Comparison of ENCODE assay signal across 6 cellular contexts in genomic region chr12:95241138-95241537, GRCh38. TPM values are rescaled to one million over a fixed set of nuclear protein-coding genes. Genes with fewer than 3 reads are reported as not detected.
A peak's percentile ranks its signal among the peaks of the same experiment; 100 is the strongest.
DNase-seq lines count a peak whose midpoint lies in the region; ATAC-seq and TF ChIP-seq lines count a peak whose summit lies in the region.
"Not testable (repeated sequence)": the region's sequence is repeated elsewhere in the genome, so short reads cannot be mapped to it uniquely, and the experiment has no call there.

No MANE protein-coding gene starts in this region.

- H3K23ac ChIP-seq in mesendoderm (ENCODE audit: low read length), result not testable (repeated sequence)

- not testable (repeated sequence) for H2BK5ac ChIP-seq in mesendoderm (ENCODE audit: low read length)

- H2BK15ac ChIP-seq in mesendoderm (replicated peaks; ENCODE audit: low read depth), result not testable (repeated sequence)

- WGBS in mesendoderm (ENCODE audit: extremely low coverage, insufficient coverage, low lambda C conversion rate), result no CpG with 5 or more reads among the region's 6 CpGs

- H4K8ac ChIP-seq in mesendoderm (ENCODE audit: low read depth, low read length), result not testable (repeated sequence)

- not testable (repeated sequence) for H2AK5ac ChIP-seq in mesendoderm (ENCODE audit: low read length)

- H3K56ac ChIP-seq in mesendoderm (ENCODE audit: low read length), result not testable (repeated sequence)

- peak overlapping the region; percentile 34 for H3K27ac Mint-ChIP-seq in stimulated activated effector memory CD8-positive, alpha-beta T cell treated with anti-CD3 and anti-CD28 coated beads, Interleukin-12 subunit alpha, Interleukin-12 subunit beta, amount 100 ng/mL, for 72 hours

- not testable (repeated sequence) for H3K18ac ChIP-seq in mesendoderm (ENCODE audit: low read length)

- not testable (repeated sequence) for H3K4me3 ChIP-seq in SK-N-MC; ascending aorta; mesendoderm (ENCODE audit: low read length); tibial artery

- H2BK120ac ChIP-seq in mesendoderm (ENCODE audit: low read depth, low read length), result not testable (repeated sequence)

- not testable (repeated sequence) for H3K9ac ChIP-seq in SK-N-MC (ENCODE audit: insufficient read length); mesendoderm (ENCODE audit: low read length)

- H3K27ac ChIP-seq in C4-2B (peak overlapping the region; percentile 38), SK-N-MC (peak overlapping the region; percentile 77), ascending aorta (peak overlapping the region; percentile 80 to 84), tibial artery (peak overlapping the region; percentile 29 to 51)
- not testable (repeated sequence) for H3K27ac ChIP-seq in mesendoderm (ENCODE audit: low read depth, low read length)

- peaks cover 4 to 44% of the 10 kb centered on the region in 2 donors for H3K4me1 ChIP-seq in ascending aorta
- not testable (repeated sequence) for H3K4me1 ChIP-seq in mesendoderm (ENCODE audit: control insufficient read depth, low read depth, low read length)
- peaks cover 0 to 69% (median 22%) of the 10 kb centered on the region in 4 donors for H3K4me1 ChIP-seq in tibial artery

- not testable (repeated sequence) for TF ChIP-seq CTCF in C4-2B (conservative IDR thresholded peaks at IDR 0.05); ascending aorta (IDR thresholded peaks at IDR 0.05); tibial artery (IDR thresholded peaks at IDR 0.05)

- peaks cover 25% of the 10 kb centered on the region for H3K79me2 ChIP-seq in mesendoderm (ENCODE audit: control insufficient read depth, insufficient read depth, low read length)

- H3K4me1 Mint-ChIP-seq in stimulated activated effector memory CD8-positive, alpha-beta T cell treated with anti-CD3 and anti-CD28 coated beads, Interleukin-12 subunit alpha, Interleukin-12 subunit beta, amount 100 ng/mL, for 72 hours, result peaks cover 11% of the 10 kb centered on the region

- not testable (repeated sequence) for H3K4ac ChIP-seq in mesendoderm (ENCODE audit: low read depth, low read length)

- ATAC-seq in stimulated activated effector memory CD8-positive, alpha-beta T cell treated with anti-CD3 and anti-CD28 coated beads, Interleukin-12 subunit alpha, Interleukin-12 subunit beta, amount 100 ng/mL, for 72 hours, result not testable (repeated sequence)

- H3K4me2 ChIP-seq in mesendoderm (ENCODE audit: low read length), result not testable (repeated sequence)

- H3K36me3 Mint-ChIP-seq in stimulated activated effector memory CD8-positive, alpha-beta T cell treated with anti-CD3 and anti-CD28 coated beads, Interleukin-12 subunit alpha, Interleukin-12 subunit beta, amount 100 ng/mL, for 72 hours, result peaks cover 47% of the 10 kb centered on the region

- not testable (repeated sequence) for H3K9me3 ChIP-seq in SK-N-MC (ENCODE audit: low read depth, low read length); ascending aorta; tibial artery

- H3K27me3 ChIP-seq in ascending aorta; mesendoderm (ENCODE audit: insufficient read depth, low read length, poor library complexity); tibial artery: not testable (repeated sequence)

- H3K79me1 ChIP-seq in mesendoderm (ENCODE audit: low read length), result not testable (repeated sequence)

- DNase-seq in SK-N-MC (ENCODE audit: low read depth, low spot score); ascending aorta (ENCODE audit: low spot score in 2 of 2); stimulated activated effector memory CD8-positive, alpha-beta T cell treated with anti-CD3 and anti-CD28 coated beads, Interleukin-12 subunit alpha, Interleukin-12 subunit beta, amount 100 ng/mL, for 72 hours (ENCODE audit: low spot score in 2 of 2); tibial artery: not testable (repeated sequence)
- peak; percentile 33 for DNase-seq in mesendoderm

- intact Hi-C loops in ascending aorta (cut with DNase I); tibial artery (cut with DNase I; ENCODE audit: low total_unique reads): not testable (repeated sequence)

- H4K5ac ChIP-seq in mesendoderm (ENCODE audit: low read length), result not testable (repeated sequence)

- H3K9me3 Mint-ChIP-seq in stimulated activated effector memory CD8-positive, alpha-beta T cell treated with anti-CD3 and anti-CD28 coated beads, Interleukin-12 subunit alpha, Interleukin-12 subunit beta, amount 100 ng/mL, for 72 hours, result not testable (repeated sequence)

- H3K36me3 ChIP-seq in SK-N-MC (ENCODE audit: insufficient read depth, low read length), result peaks cover 36% of the 10 kb centered on the region
- H3K36me3 ChIP-seq in ascending aorta; mesendoderm (ENCODE audit: control insufficient read depth, insufficient read depth, low read length); tibial artery: not testable (repeated sequence)

- not testable (repeated sequence) for H3K4me3 Mint-ChIP-seq in stimulated activated effector memory CD8-positive, alpha-beta T cell treated with anti-CD3 and anti-CD28 coated beads, Interleukin-12 subunit alpha, Interleukin-12 subunit beta, amount 100 ng/mL, for 72 hours

RNA-seq across cellular contexts. Expression of gene VEZT, which starts 23.5 kb away (rescaled TPM):
- total RNA-seq in ascending aorta, result 141 TPM
- polyA plus RNA-seq in mesendoderm (2013, experiment 1 of 2), result 45.3 TPM
- polyA plus RNA-seq in mesendoderm (2013, experiment 2 of 2), result 45.4 TPM

RNA-seq across cellular contexts. Expression of gene FGD6, which starts 23.9 kb away (rescaled TPM):
- total RNA-seq in ascending aorta, result 2.0 TPM
- 8.6 TPM for polyA plus RNA-seq in mesendoderm (2013, experiment 1 of 2)
- polyA plus RNA-seq in mesendoderm (2013, experiment 2 of 2), result 8.7 TPM
